Comparison of ENCODE assay signal across 8 cellular contexts in the genomic region with DNA sequence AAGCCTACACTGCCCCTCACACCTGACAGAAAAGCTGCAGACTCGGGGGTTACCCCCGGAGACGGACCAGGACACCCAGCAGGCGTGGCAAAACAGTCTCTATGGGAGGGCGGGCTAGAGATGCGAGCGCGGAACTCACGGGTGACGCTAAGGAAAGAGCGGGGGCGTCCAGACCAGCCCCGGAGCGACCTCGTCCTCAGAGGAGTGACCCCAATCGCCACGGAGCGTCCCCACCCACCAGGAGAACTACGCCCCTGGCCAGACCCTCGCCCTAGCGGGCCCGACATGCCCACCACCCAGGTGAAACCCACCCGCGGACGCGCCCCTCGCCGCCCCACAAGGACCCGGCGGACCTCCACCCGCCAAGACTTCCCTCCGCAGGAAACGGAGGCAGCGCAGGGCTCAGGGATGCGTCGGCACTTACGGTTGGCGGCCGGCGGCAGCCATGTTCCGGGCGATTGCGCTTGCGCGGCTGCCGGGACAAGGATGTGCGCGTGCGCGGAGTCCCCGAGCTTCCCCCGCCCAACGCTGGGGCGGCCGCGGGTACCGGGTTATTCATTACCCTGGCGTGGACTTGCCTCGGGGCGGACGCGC. TPM values are rescaled to one million over a fixed set of nuclear protein-coding genes. Genes with fewer than 3 reads are reported as not detected.
DNase-seq lines count a peak whose midpoint lies in the region; ATAC-seq and TF ChIP-seq lines count a peak whose summit lies in the region.

Gene ZNF329, minus strand, starts transcription at position 462 of the 594 bp plus-strand sequence. CDS start 21,286 bp downstream, outside the sequence.

- in situ Hi-C loops in transverse colon (cut with MboI; ENCODE audit: low pct_ligation_motif_present in 1 of 4, low pct_unique_long_range_greater_than_20kb in 1 of 4, low sequenced_read_pairs in 3 of 4) = loop anchor here in 2 of 4 donors (10.0 kb wide), 2 partner anchors 126 to 406 kb away; partner anchors contain the start of gene ZNF776 (in 1 of the 2)

- intact Hi-C loops in adrenal gland (cut with DNase I) (no loop called here), heart right ventricle (cut with DNase I) (loop anchor here in 6 of 10 donors (1.0 to 10.0 kb wide), 7 partner anchors 53 to 1046 kb away; partner anchors contain the start of genes ZNF776 (in 3 of the 6), ZNF256 (in 1 of the 6), ZNF606 (in 1 of the 6) and ZSCAN18 (in 1 of the 6)), posterior cingulate gyrus (cut with DNase I) (loop anchor here (2.0 to 10.0 kb wide), 3 partner anchors 52 to 336 kb away; partner anchors contain the start of genes ZNF418, ZNF552 and ZSCAN18), transverse colon (cut with DNase I; ENCODE audit: low total_unique reads) (no loop called here)

- POLR2A ChIA-PET in T-cell (lab: Charles Lee) = interaction anchor here in 1 of 2 donors (0.7 kb wide), 1 partner anchor 51 kb away, joined by 3 read pairs; no protein-coding TSS in a partner anchor

- H3K27me3 Mint-ChIP-seq in T-cell = no peaks in the 10 kb centered on the region

- 0 to 1% (median 0%) methylated on average over 19 to 62 of the region's 62 CpGs for WGBS in adrenal gland, 4 donors
- WGBS in heart right ventricle, 2 donors = 0% methylated on average over 62 of the region's 62 CpGs
- 0 to 6% methylated on average over 6 to 62 of the region's 62 CpGs for WGBS in transverse colon (ENCODE audit: low coverage in 1 of 2), 2 donors

- peak within 1 kb of the TSS in 4 of 5 donors; percentile 39 to 93 (median 65) for H3K27ac ChIP-seq in adrenal gland
- H3K27ac ChIP-seq in heart right ventricle = peak within 1 kb of the TSS; percentile 44 to 93 (median 87)
- H3K27ac ChIP-seq in transverse colon = peak within 1 kb of the TSS; percentile 77 to 92 (median 85)

- peaks cover 3 to 11% (median 8%) of the 10 kb centered on the region in 3 donors for H3K9me3 Mint-ChIP-seq in T-cell

- CTCF ChIA-PET in T-cell (lab: Charles Lee) = no interaction called here

- ATAC-seq in T-cell (replicated peaks in 1 of 4) (peak; percentile 61 to 63 (median 62)), heart right ventricle (peak; percentile 75 to 90 (median 82))

- peaks cover 0 to 8% (median 0%) of the 10 kb centered on the region in 3 donors for H3K9me3 ChIP-seq in adrenal gland (replicated peaks in 1 of 3)
- peaks cover 0 to 52% (median 8%) of the 10 kb centered on the region in 11 donors for H3K9me3 ChIP-seq in heart right ventricle
- peaks cover 15 to 18% of the 10 kb centered on the region in 2 donors for H3K9me3 ChIP-seq in transverse colon

- H3K4me3 ChIP-seq in NB4 (ENCODE audit: low read depth, low read length) = peak within 1 kb of the TSS; percentile 73
- peak within 1 kb of the TSS; percentile 49 to 96 (median 78) for H3K4me3 ChIP-seq in adrenal gland
- H3K4me3 ChIP-seq in heart right ventricle = peak within 1 kb of the TSS; percentile 76 to 98 (median 79)
- H3K4me3 ChIP-seq in transverse colon = peak within 1 kb of the TSS; percentile 81 to 100 (median 86)

- H3K36me3 Mint-ChIP-seq in T-cell = peaks cover 20% of the 10 kb centered on the region

- H3K4me1 Mint-ChIP-seq in T-cell = peaks cover 29 to 40% (median 39%) of the 10 kb centered on the region in 3 donors

- DNase-seq in DMS79 (lab: John Stamatoyannopoulos, UW) (peak; percentile 76), GOT3 (lab: John Stamatoyannopoulos, UW) (peak; percentile 70), NB4 (ENCODE audit: low read depth) (peak; percentile 85), T-cell (peak; percentile 67 to 93 (median 86)), adrenal gland (peak; percentile 69 to 91 (median 84)), heart right ventricle (peak; percentile 89 to 94), posterior cingulate gyrus (peak; percentile 75 to 98 (median 84)), transverse colon (peak; percentile 87)

- peak within 1 kb of the TSS; percentile 89 to 90 (median 89) for H3K4me3 Mint-ChIP-seq in T-cell

- peak within 1 kb of the TSS; percentile 82 to 86 for H3K27ac Mint-ChIP-seq in T-cell

- no peak for TF ChIP-seq EP300 in transverse colon (IDR thresholded peaks at IDR 0.05; ENCODE audit: low read depth)

- H3K36me3 ChIP-seq in adrenal gland (replicated peaks in 1 of 2) (no peaks in the 10 kb centered on the region), heart right ventricle (peaks cover 0 to 15% (median 0%) of the 10 kb centered on the region in 9 donors), transverse colon (peaks cover 0 to 5% (median 0%) of the 10 kb centered on the region in 4 donors)

- H3K27me3 ChIP-seq in adrenal gland = no peaks in the 10 kb centered on the region
- no peaks in the 10 kb centered on the region for H3K27me3 ChIP-seq in heart right ventricle
- no peaks in the 10 kb centered on the region for H3K27me3 ChIP-seq in transverse colon

- TF ChIP-seq POLR2A in NB4 (IDR thresholded peaks at IDR 0.05; ENCODE audit: extremely low read depth, insufficient read length) = peak; percentile 49
- TF ChIP-seq POLR2A in adrenal gland (IDR thresholded peaks at IDR 0.05) = peak; percentile 16 to 48
- TF ChIP-seq POLR2A in transverse colon (IDR thresholded peaks at IDR 0.05) = peak; percentile 56

- peaks cover 6 to 24% of the 10 kb centered on the region in 2 donors for H3K4me1 ChIP-seq in adrenal gland (replicated peaks in 1 of 2)
- peaks cover 2 to 51% (median 32%) of the 10 kb centered on the region in 9 donors for H3K4me1 ChIP-seq in heart right ventricle
- peaks cover 0 to 34% (median 21%) of the 10 kb centered on the region in 4 donors for H3K4me1 ChIP-seq in transverse colon

- TF ChIP-seq CTCF in NB4 (IDR thresholded peaks at IDR 0.05; ENCODE audit: low read depth, low read length) (no peak), adrenal gland (IDR thresholded peaks at IDR 0.05) (peak in 2 of 6 experiments; percentile 10 to 11), heart right ventricle (IDR thresholded peaks at IDR 0.05) (peak in 1 of 9 donors; percentile 6), transverse colon (IDR thresholded peaks at IDR 0.05) (peak in 1 of 5 experiments; percentile 10)

RNA-seq across cellular contexts. Expression of gene ZNF329, which starts in this region (rescaled TPM):
- total RNA-seq in T-cell (10 to 100 TPM; 11.5 to 14.9 (median 14.1) TPM), adrenal gland (10 to 100 TPM in 4 of 8 donors, 1 to 10 TPM in 4; 7.4 to 15.1 (median 9.7) TPM), heart right ventricle (1 to 10 TPM; 6.5 to 9.7 (median 7.9) TPM), transverse colon (1 to 10 TPM in 3 of 4 donors, under 1 TPM in 1; 0.60 to 5.5 (median 4.0) TPM)
- polyA plus RNA-seq in adrenal gland (10 to 100 TPM in 1 of 3 donors, 1 to 10 TPM in 2; 2.7 to 13.4 (median 3.5) TPM), heart right ventricle (1 to 10 TPM; 2.3 to 5.4 TPM)

Comparison
In these comparisons a context has a peak if more than half of its experiments do, and no peak if none do; other contexts are left out.
1. Peak in every context shown above with its lines: DNase-seq, ATAC-seq, H3K4me3 ChIP-seq and H3K27ac ChIP-seq.
2. intact Hi-C loops: an anchor here in heart right ventricle (1.0 to 10.0 kb wide) and posterior cingulate gyrus (2.0 to 10.0 kb wide); none called in adrenal gland and transverse colon.